Comparison of ENCODE assay signal across 8 cellular contexts in the genomic region with DNA sequence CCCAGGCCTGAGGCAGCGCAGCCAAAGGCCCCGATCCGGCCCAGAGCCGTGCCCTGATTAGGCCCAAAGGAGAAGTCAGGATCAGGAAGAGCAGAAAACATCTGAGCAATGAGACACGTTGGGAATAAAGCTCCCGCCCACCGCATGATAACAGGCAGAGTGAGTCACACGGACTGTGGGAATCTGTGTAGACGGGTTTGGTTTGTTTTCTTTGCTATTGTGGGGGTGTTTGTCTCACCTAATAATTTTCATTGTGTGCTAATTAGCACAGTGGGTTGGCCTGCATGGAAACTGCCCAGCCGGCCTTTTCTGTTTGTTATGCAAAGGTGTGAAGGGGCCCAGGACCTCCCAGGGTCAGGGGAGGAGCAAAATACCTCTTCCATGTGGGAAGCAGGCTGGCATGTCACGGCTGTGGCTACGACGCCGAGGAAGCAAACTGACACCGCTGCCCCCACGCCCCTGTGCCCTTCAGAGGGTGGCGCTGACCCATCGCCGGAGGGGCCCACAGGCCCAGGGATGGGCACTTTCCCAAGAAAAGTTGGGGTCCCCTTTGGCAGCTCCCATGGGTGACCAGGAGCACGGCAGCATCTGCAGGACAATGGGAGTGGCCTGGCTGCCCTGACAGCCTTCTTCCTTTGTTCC.
A peak's percentile ranks its signal among the peaks of the same experiment; 100 is the strongest.
DNase-seq lines count a peak whose midpoint lies in the region; ATAC-seq lines count a peak whose summit lies in the region.

No MANE protein-coding gene starts in this region.

- H3K4me3 Mint-ChIP-seq in dendritic cell treated with granulocyte-macrophage colony-stimulating factor and Interleukin-4, amounts not matched to agents 40 ng/mL and 50 ng/mL, for 4 days = no peak overlapping the region

- peaks cover 36% of the 10 kb centered on the region for H3K27me3 Mint-ChIP-seq in dendritic cell treated with granulocyte-macrophage colony-stimulating factor and Interleukin-4, amounts not matched to agents 40 ng/mL and 50 ng/mL, for 4 days

- DNase-seq in NCI-H748 (lab: John Stamatoyannopoulos, UW; ENCODE audit: unreplicated experiment) = peak; percentile 48
- DNase-seq in NCI-H748 treated with DMSO at 0.1 percent for 48 hours (lab: John Stamatoyannopoulos, UW) = no peak
- DNase-seq in kidney tubule cell (ENCODE audit: low spot score) = peak; percentile 54
- peak; percentile 35 for DNase-seq in ureter (ENCODE audit: low spot score)
- DNase-seq in NCI-H82 (lab: John Stamatoyannopoulos, UW) = no peak
- no peak for DNase-seq in NCI-H1436 (lab: John Stamatoyannopoulos, UW)

- peak overlapping the region; percentile 12 for H3K27ac Mint-ChIP-seq in dendritic cell treated with granulocyte-macrophage colony-stimulating factor and Interleukin-4, amounts not matched to agents 40 ng/mL and 50 ng/mL, for 4 days

- H3K36me3 Mint-ChIP-seq in dendritic cell treated with granulocyte-macrophage colony-stimulating factor and Interleukin-4, amounts not matched to agents 40 ng/mL and 50 ng/mL, for 4 days (ENCODE audit: low read depth) = no peaks in the 10 kb centered on the region

- peaks cover 6% of the 10 kb centered on the region for H3K4me1 Mint-ChIP-seq in dendritic cell treated with granulocyte-macrophage colony-stimulating factor and Interleukin-4, amounts not matched to agents 40 ng/mL and 50 ng/mL, for 4 days (ENCODE audit: low read depth)

- H3K9me3 Mint-ChIP-seq in dendritic cell treated with granulocyte-macrophage colony-stimulating factor and Interleukin-4, amounts not matched to agents 40 ng/mL and 50 ng/mL, for 4 days = no peaks in the 10 kb centered on the region

- ATAC-seq in HG02970 (IDR thresholded peaks at IDR 0.05; ENCODE audit: low FRiP score, unreplicated experiment) = no peak

- intact Hi-C loops in dendritic cell treated with granulocyte-macrophage colony-stimulating factor and Interleukin-4, amounts not matched to agents 40 ng/mL and 50 ng/mL, for 4 days (cut with micrococcal nuclease) = no loop called here

Comparison
In these comparisons a context has a peak if more than half of its experiments do, and no peak if none do; other contexts are left out.
1. DNase-seq: peak in NCI-H748 (single experiment), kidney tubule cell (single experiment) and ureter (single experiment); none in NCI-H748 treated with DMSO at 0.1 percent for 48 hours (single experiment), NCI-H82 (single experiment) and NCI-H1436 (single experiment).